Comparison of ENCODE assay signal across 1 cellular context in the genomic region with DNA sequence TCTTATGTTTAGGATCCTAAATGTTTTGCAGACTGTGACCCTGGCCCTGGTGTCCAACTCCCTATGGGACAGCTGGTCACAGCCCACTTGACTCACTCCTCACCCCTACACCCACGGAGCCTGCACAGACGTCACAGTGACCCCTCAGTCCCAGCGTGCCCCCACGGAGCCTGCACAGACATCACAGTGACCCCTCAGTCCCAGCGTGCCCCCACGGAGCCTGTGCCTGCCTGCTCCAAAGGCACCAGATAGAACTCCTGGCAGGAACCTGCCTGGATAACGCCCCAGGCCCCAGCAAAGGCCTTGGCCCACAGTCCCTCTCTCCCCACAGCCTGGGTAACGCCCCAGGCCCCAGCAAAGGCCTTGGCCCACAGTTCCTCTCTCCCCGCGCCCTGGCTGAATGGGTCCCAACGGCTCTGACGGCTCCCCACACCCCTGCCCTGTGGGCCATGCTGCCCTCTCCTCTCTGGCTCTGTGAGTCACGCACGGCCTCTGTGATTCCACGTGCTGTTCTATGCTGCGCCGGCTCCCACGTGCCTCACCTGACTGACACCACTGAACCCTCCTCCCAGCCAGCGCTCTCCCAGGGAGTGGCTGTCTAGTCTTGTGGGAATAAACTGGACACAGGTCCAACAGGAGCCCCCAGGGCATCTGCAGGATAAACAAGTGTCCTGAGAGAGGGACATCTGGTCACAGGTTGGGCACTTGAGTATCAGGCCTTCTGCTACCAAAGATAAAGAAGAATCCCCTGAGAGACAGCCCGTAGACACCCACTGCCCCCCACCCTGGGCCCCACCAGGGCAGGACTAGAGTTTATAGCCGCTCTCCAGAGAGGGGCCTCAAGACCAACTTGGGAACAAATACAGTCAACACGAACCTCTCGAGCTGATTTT.
TF ChIP-seq lines count a peak whose summit lies in the region.

No MANE protein-coding gene starts in this region.

TF ChIP-seq in HEK293T, 16 proteins besides CTCF, POLR2A, EP300 and RAD21:
- no peak for TF ChIP-seq FOXA1 (IDR thresholded peaks at IDR 0.05)
- no peak for TF ChIP-seq SP1 (IDR thresholded peaks at IDR 0.05)
- TF ChIP-seq ZNF384 (IDR thresholded peaks at IDR 0.05) = no peak
- TF ChIP-seq BHLHE40 (IDR thresholded peaks at IDR 0.05; ENCODE audit: borderline replicate concordance) = no peak
- TF ChIP-seq CTBP1 (IDR thresholded peaks at IDR 0.05; ENCODE audit: borderline replicate concordance) = no peak
- no peak for TF ChIP-seq L3MBTL2 (conservative IDR thresholded peaks at IDR 0.05)
- no peak for TF ChIP-seq NFRKB (IDR thresholded peaks at IDR 0.05)
TF ChIP-seq in HEK293T: peak in this region for 0.
